ENCODE assay signal across 8 cellular contexts in the genomic region with DNA sequence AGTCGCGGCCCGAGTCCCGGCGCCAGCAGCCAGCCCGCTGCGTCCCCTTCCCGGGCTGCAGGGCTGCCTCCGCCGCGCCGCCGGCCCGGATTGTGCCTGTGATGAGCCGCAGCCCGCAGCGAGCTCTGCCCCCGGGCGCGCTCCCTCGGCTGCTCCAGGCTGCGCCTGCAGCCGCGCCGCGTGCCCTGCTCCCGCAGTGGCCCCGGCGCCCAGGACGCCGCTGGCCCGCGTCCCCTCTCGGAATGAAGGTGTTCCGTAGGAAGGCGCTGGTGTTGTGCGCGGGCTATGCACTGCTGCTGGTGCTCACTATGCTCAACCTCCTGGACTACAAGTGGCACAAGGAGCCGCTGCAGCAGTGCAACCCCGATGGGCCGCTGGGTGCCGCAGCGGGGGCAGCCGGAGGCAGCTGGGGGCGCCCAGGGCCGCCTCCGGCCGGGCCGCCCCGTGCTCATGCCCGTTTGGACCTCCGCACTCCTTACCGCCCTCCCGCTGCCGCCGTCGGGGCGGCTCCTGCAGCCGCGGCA. TPM values are rescaled to one million over a fixed set of nuclear protein-coding genes. Genes with fewer than 3 reads are reported as not detected.
DNase-seq lines count a peak whose midpoint lies in the region; ATAC-seq and TF ChIP-seq lines count a peak whose summit lies in the region.

No MANE protein-coding gene starts in this region.

- H3K36me3 ChIP-seq in MG63 (no peaks in the 10 kb centered on the region), heart right ventricle (peaks cover 0 to 12% (median 0%) of the 10 kb centered on the region in 9 donors), sigmoid colon (no peaks in the 10 kb centered on the region)

- H3K4me3 ChIP-seq in MG63 (peak overlapping the region; percentile 65), heart right ventricle (peak overlapping the region; percentile 39 to 89 (median 76)), sigmoid colon (peak overlapping the region; percentile 52 to 71 (median 62))

- ATAC-seq in GM21619 (IDR thresholded peaks at IDR 0.05; ENCODE audit: unreplicated experiment) (peak; percentile 34), heart right ventricle (peak in 3 of 8 donors; percentile 16 to 23 (median 21))

- TF ChIP-seq CTCF in heart right ventricle (IDR thresholded peaks at IDR 0.05): no peak
- TF ChIP-seq CTCF in sigmoid colon (IDR thresholded peaks at IDR 0.05): no peak

- H3K27me3 ChIP-seq in MG63: peaks cover 71% of the 10 kb centered on the region
- H3K27me3 ChIP-seq in heart right ventricle: peaks cover 0 to 56% (median 20%) of the 10 kb centered on the region in 7 donors
- peaks cover 10 to 34% (median 25%) of the 10 kb centered on the region in 3 donors for H3K27me3 ChIP-seq in sigmoid colon

- intact Hi-C loops in heart right ventricle (cut with DNase I) (loop anchor here in 4 of 10 donors (10.0 kb wide), 4 partner anchors 184 to 554 kb away; no protein-coding TSS in a partner anchor), sigmoid colon (cut with DNase I) (no loop called here)

- H3K27ac ChIP-seq in heart right ventricle (peak overlapping the region in 3 of 10 donors; percentile 74 to 85 (median 79)), sigmoid colon (peak overlapping the region in 3 of 4 donors; percentile 1 to 70 (median 68))

- H3K9me3 ChIP-seq in MG63: no peaks in the 10 kb centered on the region
- no peaks in the 10 kb centered on the region for H3K9me3 ChIP-seq in heart right ventricle
- H3K9me3 ChIP-seq in sigmoid colon: no peaks in the 10 kb centered on the region

- H3K4me1 ChIP-seq in heart right ventricle (peaks cover 0 to 56% (median 10%) of the 10 kb centered on the region in 9 donors), sigmoid colon (peaks cover 0 to 26% (median 19%) of the 10 kb centered on the region in 4 donors)

- DNase-seq in EL (peak; percentile 51), MG63 (peak; percentile 21), heart right ventricle (peak; percentile 11 to 18), sigmoid colon (no peak), DMS153 treated with DMSO at 0.1 percent for 48 hours (lab: John Stamatoyannopoulos, UW; ENCODE audit: unreplicated experiment) (no peak), NK-92 (lab: John Stamatoyannopoulos, UW; ENCODE audit: unreplicated experiment) (no peak)
- peak; percentile 18 for DNase-seq in activated effector memory CD4-positive, alpha-beta T cell treated with Interleukin-2 at 50 U/mL for 16 hours

- TF ChIP-seq POLR2A in sigmoid colon (IDR thresholded peaks at IDR 0.05): no peak

- TF ChIP-seq EP300 in sigmoid colon (IDR thresholded peaks at IDR 0.05): no peak

- WGBS in heart right ventricle, 2 donors: 1 to 2% methylated on average over 48 to 60 of the region's 60 CpGs
- 1 to 2% methylated on average over 60 of the region's 60 CpGs for WGBS in sigmoid colon, 2 donors

RNA-seq across cellular contexts. Expression of a gene that starts 1.2 kb away (rescaled TPM):
- 0.20 and 0.36 TPM in 2 replicates for total RNA-seq in MG63 (2014; rRNA removed; shearing (Covaris generic); ENCODE audit: low replicate concordance)
- total RNA-seq in heart right ventricle (1 to 10 TPM in 9 of 10 donors, under 1 TPM in 1; 0.89 to 7.0 (median 1.7) TPM), sigmoid colon (1 to 10 TPM; 1.8 to 4.4 (median 3.6) TPM)
- polyA plus RNA-seq in heart right ventricle (1 to 10 TPM in 1 of 2 donors, under 1 TPM in 1; 0.44 to 2.8 TPM), sigmoid colon (1 to 10 TPM in 1 of 3 donors, under 1 TPM in 2; 0.60 to 4.5 (median 0.92) TPM)

Comparison
In these comparisons a context has a peak if more than half of its experiments do, and no peak if none do; other contexts are left out.
1. DNase-seq: peak in EL (single experiment), MG63 (single experiment), activated effector memory CD4-positive, alpha-beta T cell treated with Interleukin-2 at 50 U/mL for 16 hours (single experiment) and heart right ventricle (2 of 2); none in sigmoid colon (single experiment), DMS153 treated with DMSO at 0.1 percent for 48 hours (single experiment) and NK-92 (single experiment).
2. Peak in every context shown above with its lines, with median percentiles within 50 percentile points of each other: H3K4me3 ChIP-seq.